ENCODE assay signal across 14 cellular contexts in the genomic region with DNA sequence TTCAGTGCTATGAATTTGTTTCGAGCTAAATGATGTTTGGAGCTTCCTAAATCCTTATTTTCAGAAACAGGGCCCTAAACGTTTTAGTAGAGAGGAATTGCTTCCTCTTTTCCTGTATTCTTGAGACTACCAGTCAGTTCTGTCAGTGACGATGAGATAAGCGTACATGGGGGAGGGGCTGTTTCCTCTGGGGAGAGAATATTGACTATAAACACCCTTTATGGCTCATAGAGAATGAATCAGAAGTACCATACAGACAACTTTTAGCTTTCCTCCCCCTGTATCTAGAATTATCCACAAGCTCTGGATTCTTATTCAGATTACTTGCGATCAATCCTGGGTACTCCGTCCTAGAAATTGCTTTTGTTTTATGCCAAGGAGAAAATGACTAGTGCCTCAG. TPM values are rescaled to one million over a fixed set of nuclear protein-coding genes. Genes with fewer than 3 reads are reported as not detected.
DNase-seq lines count a peak whose midpoint lies in the region; ATAC-seq, FAIRE-seq and TF ChIP-seq lines count a peak whose summit lies in the region.
"Had no signal": no experiment of that assay in that cellular context is flagged by ENCODE, and none has a peak within 500 bp of the region (broad histone marks: within the 10 kb centered on the region; RNA-seq: fewer than 3 reads in every experiment).

No MANE protein-coding gene starts in this region.

- no peak for TF ChIP-seq POLR2A in endothelial cell of umbilical vein (IDR thresholded peaks at IDR 0.05; ENCODE audit: low read depth, low read length)

- in situ Hi-C loops in HAP-1 (cut with MboI; ENCODE audit: low sequenced_read_pairs) = no loop called here

- H3K27me3 Mint-ChIP-seq in activated CD4-positive, alpha-beta T cell treated with anti-CD3 and anti-CD28 coated beads, Interleukin-2, amount 10 ng/mL, durations not matched to agents 24 days and 14 days = no peaks in the 10 kb centered on the region

- H3K9ac ChIP-seq in endothelial cell of umbilical vein (replicated peaks; ENCODE audit: extremely low read depth, insufficient read depth, low read length) = peak overlapping the region; percentile 34

- no peaks in the 10 kb centered on the region for H3K9me3 Mint-ChIP-seq in activated CD4-positive, alpha-beta T cell treated with anti-CD3 and anti-CD28 coated beads, Interleukin-2, amount 10 ng/mL, durations not matched to agents 24 days and 14 days
- no peaks in the 10 kb centered on the region for H3K9me3 Mint-ChIP-seq in stimulated activated effector memory CD8-positive, alpha-beta T cell treated with anti-CD3 and anti-CD28 coated beads, Interleukin-12 subunit alpha, Interleukin-12 subunit beta, amount 100 ng/mL, for 72 hours
- H3K9me3 Mint-ChIP-seq: activated naive CD4-positive, alpha-beta T cell treated with anti-CD3 and anti-CD28 coated beads, Interleukin-2, amount 50 U/mL, for 72 hours; H9 had no signal

- no peaks in the 10 kb centered on the region for H3K9me1 ChIP-seq in endothelial cell of umbilical vein (replicated peaks; ENCODE audit: control insufficient read depth, extremely low read depth, insufficient read depth, low read length)

- peaks cover 28% of the 10 kb centered on the region for H3K36me3 Mint-ChIP-seq in activated CD4-positive, alpha-beta T cell treated with anti-CD3 and anti-CD28 coated beads, Interleukin-2, amount 10 ng/mL, durations not matched to agents 24 days and 14 days (ENCODE audit: low read depth)
- peaks cover 79% of the 10 kb centered on the region for H3K36me3 Mint-ChIP-seq in stimulated activated effector memory CD8-positive, alpha-beta T cell treated with anti-CD3 and anti-CD28 coated beads, Interleukin-12 subunit alpha, Interleukin-12 subunit beta, amount 100 ng/mL, for 72 hours

- H3K4me3 ChIP-seq in endothelial cell of umbilical vein (replicated peaks in 1 of 3; ENCODE audit: insufficient read depth in 1 of 3, low read depth in 1 of 3, low read length in 3 of 3) (no peak overlapping the region), HAP-1 (no peak overlapping the region)

- no peaks in the 10 kb centered on the region for H4K20me1 ChIP-seq in endothelial cell of umbilical vein (replicated peaks; ENCODE audit: control insufficient read depth, extremely low read depth, insufficient read depth, low read length)

- H3K4me1 Mint-ChIP-seq in activated CD4-positive, alpha-beta T cell treated with anti-CD3 and anti-CD28 coated beads, Interleukin-2, amount 10 ng/mL, durations not matched to agents 24 days and 14 days = peaks cover 44% of the 10 kb centered on the region
- H3K4me1 Mint-ChIP-seq in stimulated activated effector memory CD8-positive, alpha-beta T cell treated with anti-CD3 and anti-CD28 coated beads, Interleukin-12 subunit alpha, Interleukin-12 subunit beta, amount 100 ng/mL, for 72 hours = peaks cover 61% of the 10 kb centered on the region

- intact Hi-C loops in activated CD4-positive, alpha-beta T cell treated with anti-CD3 and anti-CD28 coated beads, Interleukin-2, amount 10 ng/mL, durations not matched to agents 24 days and 14 days (cut with micrococcal nuclease) = loop anchor here (5.0 kb wide), 2 partner anchors 220 to 300 kb away; partner anchors contain the start of gene GNS
- intact Hi-C loops in endothelial cell of umbilical vein (cut with micrococcal nuclease) = no loop called here

- CTCF ChIA-PET in endothelial cell of umbilical vein (lab: Charles Lee) = interaction anchor here (0.7 to 1.1 kb wide), 2 partner anchors 10 to 12 kb away, joined by 4 to 8 read pairs; no protein-coding TSS in a partner anchor

- POLR2A ChIA-PET in endothelial cell of umbilical vein (lab: Charles Lee) = interaction anchor here (0.8 kb wide), 1 partner anchor 12 kb away, joined by 4 read pairs; no protein-coding TSS in a partner anchor

- peak overlapping the region; percentile 43 for H3K4me3 Mint-ChIP-seq in activated CD4-positive, alpha-beta T cell treated with anti-CD3 and anti-CD28 coated beads, Interleukin-2, amount 10 ng/mL, durations not matched to agents 24 days and 14 days
- H3K4me3 Mint-ChIP-seq in stimulated activated effector memory CD8-positive, alpha-beta T cell treated with anti-CD3 and anti-CD28 coated beads, Interleukin-12 subunit alpha, Interleukin-12 subunit beta, amount 100 ng/mL, for 72 hours = peak overlapping the region; percentile 10
- H3K4me3 Mint-ChIP-seq: H9 had no signal

- no peaks in the 10 kb centered on the region for H3K27me3 ChIP-seq in endothelial cell of umbilical vein (ENCODE audit: control insufficient read depth in 2 of 2, insufficient read depth in 2 of 2, low read length in 2 of 2)
- no peaks in the 10 kb centered on the region for H3K27me3 ChIP-seq in HAP-1 (ENCODE audit: low read depth)

- peak; percentile 63 for ATAC-seq in stimulated activated effector memory CD8-positive, alpha-beta T cell treated with anti-CD3 and anti-CD28 coated beads, Interleukin-12 subunit alpha, Interleukin-12 subunit beta, amount 100 ng/mL, for 72 hours
- ATAC-seq in GM18867 (IDR thresholded peaks at IDR 0.05; ENCODE audit: unreplicated experiment) = no peak

- H3K36me3 ChIP-seq in endothelial cell of umbilical vein (ENCODE audit: control insufficient read depth in 2 of 2, extremely low read depth in 1 of 2, insufficient read depth in 2 of 2, low read length in 2 of 2) (peaks cover 0 to 10% of the 10 kb centered on the region in 2 experiments), HAP-1 (replicated peaks) (peaks cover 22% of the 10 kb centered on the region)

- peaks cover 83% of the 10 kb centered on the region for H3K79me2 ChIP-seq in endothelial cell of umbilical vein (ENCODE audit: control insufficient read depth, insufficient read depth, low read length)

- no peak for TF ChIP-seq CTCF in endothelial cell of umbilical vein (IDR thresholded peaks at IDR 0.05; ENCODE audit: extremely low read depth in 1 of 2, insufficient read depth in 1 of 2, low read depth in 1 of 2, low read length in 2 of 2)
- no peak for TF ChIP-seq CTCF in D721Med (IDR thresholded peaks at IDR 0.05; ENCODE audit: insufficient read depth, missing control alignments)

- BruUV-seq in endothelial cell of umbilical vein (replicated peaks; lab: Mats Ljungman, UMichigan) = no TSS peak

- peak; percentile 72 for FAIRE-seq in endothelial cell of umbilical vein (lab: Jason Lieb, UNC)
- FAIRE-seq in D721Med (lab: Jason Lieb, UNC) = no peak
- FAIRE-seq: urothelium cell line had no signal

- H3K9me3 ChIP-seq in endothelial cell of umbilical vein (replicated peaks; ENCODE audit: control insufficient read depth, insufficient read depth, low read length) (no peaks in the 10 kb centered on the region), HAP-1 (no peaks in the 10 kb centered on the region)

- peak; percentile 69 for DNase-seq in activated effector memory CD4-positive, alpha-beta T cell treated with anti-CD3 and anti-CD28 coated beads, Interleukin-2, amount 50 U/mL, for 16 hours
- DNase-seq in activated effector memory CD4-positive, alpha-beta T cell treated with Interleukin-2 at 50 U/mL for 16 hours = no peak
- peak; percentile 72 for DNase-seq in activated CD4-positive, alpha-beta T cell treated with anti-CD3 and anti-CD28 coated beads, Interleukin-2, amount 10 ng/mL, durations not matched to agents 24 days and 14 days
- DNase-seq in endothelial cell of umbilical vein (ENCODE audit: low read depth, low spot score) = peak; percentile 87
- DNase-seq in stimulated activated effector memory CD8-positive, alpha-beta T cell treated with anti-CD3 and anti-CD28 coated beads, Interleukin-12 subunit alpha, Interleukin-12 subunit beta, amount 100 ng/mL, for 72 hours (ENCODE audit: low spot score in 2 of 2) = no peak
- no peak for DNase-seq in D721Med (ENCODE audit: insufficient read length, low spot score)
- no peak for DNase-seq in HAP-1 (ENCODE audit: low spot score in 2 of 2)
- DNase-seq: H9, midbrain, NCI-H2029, SHP77 had no signal

- H2AFZ ChIP-seq in endothelial cell of umbilical vein (ENCODE audit: low read depth, low read length) = no peak overlapping the region

- peak overlapping the region; percentile 65 for H3K4me2 ChIP-seq in endothelial cell of umbilical vein (ENCODE audit: insufficient read depth, low read length)

- H3K27ac Mint-ChIP-seq in activated CD4-positive, alpha-beta T cell treated with anti-CD3 and anti-CD28 coated beads, Interleukin-2, amount 10 ng/mL, durations not matched to agents 24 days and 14 days = peak overlapping the region; percentile 88
- H3K27ac Mint-ChIP-seq in stimulated activated effector memory CD8-positive, alpha-beta T cell treated with anti-CD3 and anti-CD28 coated beads, Interleukin-12 subunit alpha, Interleukin-12 subunit beta, amount 100 ng/mL, for 72 hours = peak overlapping the region; percentile 73
- H3K27ac Mint-ChIP-seq: H9 had no signal

- dilution Hi-C loops in endothelial cell of umbilical vein (cut with MboI; ENCODE audit: extremely low pct_ligation_motif_present, low sequenced_read_pairs) = no loop called here

- peak overlapping the region; percentile 25 for H3K27ac ChIP-seq in endothelial cell of umbilical vein (ENCODE audit: insufficient read depth, low read depth, low read length)

- H3K4me1 ChIP-seq in endothelial cell of umbilical vein (ENCODE audit: control insufficient read depth, extremely low read depth, insufficient read depth, low read length) (peaks cover 27% of the 10 kb centered on the region), HAP-1 (peaks cover 12% of the 10 kb centered on the region)

RNA-seq across cellular contexts. Expression of gene TBK1, which starts 5.1 kb away (rescaled TPM):
- 32.9 and 34.6 TPM in 2 replicates for total RNA-seq in activated CD4-positive, alpha-beta T cell treated with anti-CD3 and anti-CD28 coated beads, Interleukin-2, amount 10 ng/mL, durations not matched to agents 24 days and 14 days
- 27.7 and 28.9 TPM in 2 replicates for total RNA-seq in endothelial cell of umbilical vein
- 5.9 and 8.0 TPM in 2 replicates for polyA plus RNA-seq in endothelial cell of umbilical vein
- 10.0 and 10.3 TPM in 2 replicates for polyA plus RNA-seq in endothelial cell of umbilical vein (2011; cell fraction: cytosol; rRNA removed)
- polyA plus RNA-seq in endothelial cell of umbilical vein (2011; cell fraction: nucleus; rRNA removed) = 26.1 and 42.5 TPM in 2 replicates
- 23.6 and 29.2 TPM in 2 replicates for polyA plus RNA-seq in endothelial cell of umbilical vein (2012)
- polyA minus RNA-seq in endothelial cell of umbilical vein = 12.1 and 12.9 TPM in 2 replicates
- 8.2 TPM for polyA minus RNA-seq in endothelial cell of umbilical vein (2011; cell fraction: cytosol; rRNA and poly(A)+ RNA removed)
- polyA minus RNA-seq in endothelial cell of umbilical vein (2011; cell fraction: nucleus; rRNA and poly(A)+ RNA removed) = 36.6 and 59.3 TPM in 2 replicates

RNA-seq across cellular contexts. Expression of gene XPOT, which starts 52.8 kb away (rescaled TPM):
- total RNA-seq in activated CD4-positive, alpha-beta T cell treated with anti-CD3 and anti-CD28 coated beads, Interleukin-2, amount 10 ng/mL, durations not matched to agents 24 days and 14 days = 158 and 163 TPM in 2 replicates
- 88.9 and 93.0 TPM in 2 replicates for total RNA-seq in endothelial cell of umbilical vein
- polyA plus RNA-seq in endothelial cell of umbilical vein = 19.0 and 21.9 TPM in 2 replicates
- polyA plus RNA-seq in endothelial cell of umbilical vein (2011; cell fraction: cytosol; rRNA removed) = 22.1 and 26.0 TPM in 2 replicates
- polyA plus RNA-seq in endothelial cell of umbilical vein (2011; cell fraction: nucleus; rRNA removed) = 78.3 and 103 TPM in 2 replicates
- polyA plus RNA-seq in endothelial cell of umbilical vein (2012) = 49.6 and 66.6 TPM in 2 replicates
- polyA minus RNA-seq in endothelial cell of umbilical vein = 44.7 and 48.2 TPM in 2 replicates
- 81.0 TPM for polyA minus RNA-seq in endothelial cell of umbilical vein (2011; cell fraction: cytosol; rRNA and poly(A)+ RNA removed)
- 48.9 and 79.0 TPM in 2 replicates for polyA minus RNA-seq in endothelial cell of umbilical vein (2011; cell fraction: nucleus; rRNA and poly(A)+ RNA removed)

Comparison
In these comparisons a context has a peak if more than half of its experiments do, and no peak if none do; other contexts are left out.
1. DNase-seq: peak in activated effector memory CD4-positive, alpha-beta T cell treated with anti-CD3 and anti-CD28 coated beads, Interleukin-2, amount 50 U/mL, for 16 hours (single experiment), activated CD4-positive, alpha-beta T cell treated with anti-CD3 and anti-CD28 coated beads, Interleukin-2, amount 10 ng/mL, durations not matched to agents 24 days and 14 days (single experiment) and endothelial cell of umbilical vein (single experiment); none in activated effector memory CD4-positive, alpha-beta T cell treated with Interleukin-2 at 50 U/mL for 16 hours (single experiment), stimulated activated effector memory CD8-positive, alpha-beta T cell treated with anti-CD3 and anti-CD28 coated beads, Interleukin-12 subunit alpha, Interleukin-12 subunit beta, amount 100 ng/mL, for 72 hours (0 of 2), D721Med (single experiment) and HAP-1 (0 of 2).